9 cellular contexts compared by ENCODE assay signal in genomic region chr12:96081596-96081995, GRCh38.
"Had no signal": no experiment of that assay in that cellular context is flagged by ENCODE, and none has a peak within 500 bp of the region (broad histone marks: within the 10 kb centered on the region; RNA-seq: fewer than 3 reads in every experiment).

No MANE protein-coding gene starts in this region.

- H3K27ac Mint-ChIP-seq: HFFc6, IgD-negative memory B cell had no signal

- H3K36me3 Mint-ChIP-seq: IgD-negative memory B cell had no signal

- H2AFZ ChIP-seq: GM23248 had no signal

- H3K4me1 ChIP-seq: HAP-1 had no signal

- H3K27me3 Mint-ChIP-seq: IgD-negative memory B cell had no signal

- H3K4me3 Mint-ChIP-seq: HFFc6 had no signal

- H3K27ac ChIP-seq: GM23248 had no signal

- H3K9me3 ChIP-seq: HAP-1 had no signal

- DNase-seq: GM23248, GOT3, H7, HFFc6, KG1 had no signal

- FAIRE-seq: HTR-8/SVneo had no signal

- H3K36me3 ChIP-seq: HAP-1 had no signal

- H3K9ac ChIP-seq: GM23248 had no signal

- ATAC-seq: HCT116 had no signal

- H3K4me3 ChIP-seq: GM23248, HAP-1 had no signal
